In the genomic region with DNA sequence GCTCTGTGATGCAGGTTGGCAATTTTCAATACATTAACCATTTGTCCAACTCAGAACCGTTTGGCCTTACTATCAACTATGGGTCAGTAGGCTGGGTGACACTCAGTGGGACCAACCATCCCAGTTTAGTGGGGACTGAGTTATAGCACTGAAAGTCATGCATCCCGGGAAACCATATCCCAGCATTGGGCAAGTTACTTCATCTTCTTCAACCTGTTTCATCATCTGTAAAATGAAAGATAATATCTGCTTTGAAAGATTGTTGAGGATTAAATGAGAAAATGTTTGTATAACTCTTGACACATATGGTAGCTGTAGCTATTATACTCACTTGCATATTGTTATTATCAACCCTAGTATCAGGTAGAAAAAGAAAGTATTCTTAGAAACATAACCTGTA, we compare ENCODE assay signal across 16 cellular contexts. TPM values are rescaled to one million over a fixed set of nuclear protein-coding genes. Genes with fewer than 3 reads are reported as not detected.
DNase-seq lines count a peak whose midpoint lies in the region; ATAC-seq lines count a peak whose summit lies in the region.
"Had no signal": no experiment of that assay in that cellular context is flagged by ENCODE, and none has a peak within 500 bp of the region (broad histone marks: within the 10 kb centered on the region; RNA-seq: fewer than 3 reads in every experiment).

No MANE protein-coding gene starts in this region.

- H3K4me1 Mint-ChIP-seq in stimulated activated naive CD8-positive, alpha-beta T cell treated with anti-CD3 and anti-CD28 coated beads, Interleukin-15, Interleukin-2, amounts not matched to agents 100 ng/mL and 50 ng/mL, for 24 hours (ENCODE audit: low read depth): peaks cover 94% of the 10 kb centered on the region
- H3K4me1 Mint-ChIP-seq in activated T-helper 17 cell treated with anti-CD3 and anti-CD28 coated beads, Interleukin-2, amount 50 U/mL, for 72 hours: peaks cover 80% of the 10 kb centered on the region

- H4K5ac ChIP-seq in mesendoderm (ENCODE audit: low read length): no peak overlapping the region

- H3K4ac ChIP-seq in mesendoderm (ENCODE audit: low read depth, low read length): no peak overlapping the region

- no peak overlapping the region for H2BK5ac ChIP-seq in mesendoderm (ENCODE audit: low read length)

- no peaks in the 10 kb centered on the region for H3K79me1 ChIP-seq in mesendoderm (ENCODE audit: low read length)

- H3K4me3 ChIP-seq in muscle layer of duodenum (ENCODE audit: low read depth in 1 of 2, low read length in 2 of 2) (no peak overlapping the region), mesendoderm (ENCODE audit: low read length) (no peak overlapping the region)

- H2AK5ac ChIP-seq in mesendoderm (ENCODE audit: low read length): no peak overlapping the region

- no peak overlapping the region for H3K23ac ChIP-seq in mesendoderm (ENCODE audit: low read length)

- H3K79me2 ChIP-seq in mesendoderm (ENCODE audit: control insufficient read depth, insufficient read depth, low read length): no peaks in the 10 kb centered on the region

- H3K4me3 Mint-ChIP-seq in stimulated activated naive CD8-positive, alpha-beta T cell treated with anti-CD3 and anti-CD28 coated beads, Interleukin-15, Interleukin-2, amounts not matched to agents 100 ng/mL and 50 ng/mL, for 24 hours: peak overlapping the region; percentile 56
- H3K4me3 Mint-ChIP-seq in activated T-helper 17 cell treated with anti-CD3 and anti-CD28 coated beads, Interleukin-2, amount 50 U/mL, for 72 hours: peak overlapping the region; percentile 98
- H3K4me3 Mint-ChIP-seq: mesothelial cell of epicardium had no signal

- H3K9ac ChIP-seq in mesendoderm (ENCODE audit: low read length): no peak overlapping the region

- DNase-seq in stimulated activated naive CD8-positive, alpha-beta T cell treated with anti-CD3 and anti-CD28 coated beads, Interleukin-15, Interleukin-2, amounts not matched to agents 100 U/mL and 50 U/mL, for 24 hours: no peak
- DNase-seq in mesendoderm (no peak), NCI-H2107 (lab: John Stamatoyannopoulos, UW) (no peak)
- DNase-seq: activated CD4-positive, CD25-positive, alpha-beta regulatory T cell; caudate nucleus; DMS79; foreskin melanocyte; NCI-H1105; NCI-H345; posterior cingulate gyrus had no signal

- no peak overlapping the region for H2BK15ac ChIP-seq in mesendoderm (replicated peaks; ENCODE audit: low read depth)

- H3K36me3 ChIP-seq in muscle layer of duodenum (ENCODE audit: control insufficient read depth in 1 of 2, insufficient read depth in 2 of 2, low read length in 2 of 2) (no peaks in the 10 kb centered on the region), mesendoderm (ENCODE audit: control insufficient read depth, insufficient read depth, low read length) (no peaks in the 10 kb centered on the region)

- no peak overlapping the region for H2BK120ac ChIP-seq in mesendoderm (ENCODE audit: low read depth, low read length)

- H3K9me3 Mint-ChIP-seq in stimulated activated naive CD8-positive, alpha-beta T cell treated with anti-CD3 and anti-CD28 coated beads, Interleukin-15, Interleukin-2, amounts not matched to agents 100 ng/mL and 50 ng/mL, for 24 hours: no peaks in the 10 kb centered on the region
- no peaks in the 10 kb centered on the region for H3K9me3 Mint-ChIP-seq in activated T-helper 17 cell treated with anti-CD3 and anti-CD28 coated beads, Interleukin-2, amount 50 U/mL, for 72 hours

- ATAC-seq in stimulated activated naive CD8-positive, alpha-beta T cell treated with anti-CD3 and anti-CD28 coated beads, Interleukin-15, Interleukin-2, amounts not matched to agents 100 U/mL and 50 U/mL, for 24 hours: no peak
- no peak for ATAC-seq in activated T-helper 17 cell treated with anti-CD3 and anti-CD28 coated beads, Interleukin-2, amount 50 U/mL, for 72 hours (replicated peaks)
- ATAC-seq in HG02852 (IDR thresholded peaks at IDR 0.05; ENCODE audit: unreplicated experiment): no peak
- no peak for ATAC-seq in HG02588 (IDR thresholded peaks at IDR 0.05; ENCODE audit: unreplicated experiment)

- H3K9me3 ChIP-seq in muscle layer of duodenum (ENCODE audit: control insufficient read depth in 1 of 2, low read length in 2 of 2): no peaks in the 10 kb centered on the region

- H3K4me2 ChIP-seq in mesendoderm (ENCODE audit: low read length): no peak overlapping the region

- H4K8ac ChIP-seq in mesendoderm (ENCODE audit: low read depth, low read length): no peak overlapping the region

- peak overlapping the region; percentile 92 for H3K27ac Mint-ChIP-seq in stimulated activated naive CD8-positive, alpha-beta T cell treated with anti-CD3 and anti-CD28 coated beads, Interleukin-15, Interleukin-2, amounts not matched to agents 100 ng/mL and 50 ng/mL, for 24 hours
- H3K27ac Mint-ChIP-seq in activated T-helper 17 cell treated with anti-CD3 and anti-CD28 coated beads, Interleukin-2, amount 50 U/mL, for 72 hours: peak overlapping the region; percentile 96

- H3K27me3 Mint-ChIP-seq in stimulated activated naive CD8-positive, alpha-beta T cell treated with anti-CD3 and anti-CD28 coated beads, Interleukin-15, Interleukin-2, amounts not matched to agents 100 ng/mL and 50 ng/mL, for 24 hours: no peaks in the 10 kb centered on the region
- no peaks in the 10 kb centered on the region for H3K27me3 Mint-ChIP-seq in activated T-helper 17 cell treated with anti-CD3 and anti-CD28 coated beads, Interleukin-2, amount 50 U/mL, for 72 hours

- H3K56ac ChIP-seq in mesendoderm (ENCODE audit: low read length): no peak overlapping the region

- H3K18ac ChIP-seq in mesendoderm (ENCODE audit: low read length): no peak overlapping the region

- WGBS in mesendoderm (ENCODE audit: extremely low coverage, insufficient coverage, low lambda C conversion rate): no CpG with 5 or more reads among the region's 2 CpGs

- peaks cover 0 to 14% of the 10 kb centered on the region in 2 donors for H3K4me1 ChIP-seq in muscle layer of duodenum (ENCODE audit: control insufficient read depth in 1 of 2, insufficient read depth in 2 of 2, low read length in 2 of 2)
- no peaks in the 10 kb centered on the region for H3K4me1 ChIP-seq in mesendoderm (ENCODE audit: control insufficient read depth, low read depth, low read length)

- no peaks in the 10 kb centered on the region for H3K27me3 ChIP-seq in muscle layer of duodenum (ENCODE audit: low read depth, low read length)
- H3K27me3 ChIP-seq in mesendoderm (ENCODE audit: insufficient read depth, low read length, poor library complexity): no peaks in the 10 kb centered on the region

- H3K27ac ChIP-seq in muscle layer of duodenum (ENCODE audit: low read length): peak overlapping the region; percentile 13
- no peak overlapping the region for H3K27ac ChIP-seq in mesendoderm (ENCODE audit: low read depth, low read length)

- H3K36me3 Mint-ChIP-seq in stimulated activated naive CD8-positive, alpha-beta T cell treated with anti-CD3 and anti-CD28 coated beads, Interleukin-15, Interleukin-2, amounts not matched to agents 100 ng/mL and 50 ng/mL, for 24 hours (ENCODE audit: low read depth): peaks cover 58% of the 10 kb centered on the region
- H3K36me3 Mint-ChIP-seq in activated T-helper 17 cell treated with anti-CD3 and anti-CD28 coated beads, Interleukin-2, amount 50 U/mL, for 72 hours (ENCODE audit: low read depth): peaks cover 89% of the 10 kb centered on the region

RNA-seq across cellular contexts. Expression of a gene that starts 11.9 kb away (rescaled TPM):
- 100 to 1,000 TPM in 1 of 2 donors, 10 to 100 TPM in 1; 99.2 to 138 TPM for total RNA-seq in activated T-helper 17 cell treated with anti-CD3 and anti-CD28 coated beads, Interleukin-2, amount 50 U/mL, for 72 hours
- polyA plus RNA-seq in mesendoderm (2013, experiment 1 of 2): 8.6 TPM
- 8.3 TPM for polyA plus RNA-seq in mesendoderm (2013, experiment 2 of 2)

RNA-seq across cellular contexts. Expression of a gene that starts 41.2 kb away (rescaled TPM):
- 10 to 100 TPM in 1 of 2 donors, 1 to 10 TPM in 1; 7.8 to 10.9 TPM for total RNA-seq in activated T-helper 17 cell treated with anti-CD3 and anti-CD28 coated beads, Interleukin-2, amount 50 U/mL, for 72 hours
- polyA plus RNA-seq in mesendoderm (2013, experiment 1 of 2): 12.3 TPM
- 13.0 TPM for polyA plus RNA-seq in mesendoderm (2013, experiment 2 of 2)

RNA-seq across cellular contexts. Expression of a gene that starts 41.3 kb away (rescaled TPM):
- 10 to 100 TPM; 25.7 to 32.9 TPM for total RNA-seq in activated T-helper 17 cell treated with anti-CD3 and anti-CD28 coated beads, Interleukin-2, amount 50 U/mL, for 72 hours
- 3.5 TPM for polyA plus RNA-seq in mesendoderm (2013, experiment 1 of 2)
- 3.3 TPM for polyA plus RNA-seq in mesendoderm (2013, experiment 2 of 2)
